8 cellular contexts compared by ENCODE assay signal in the genomic region with DNA sequence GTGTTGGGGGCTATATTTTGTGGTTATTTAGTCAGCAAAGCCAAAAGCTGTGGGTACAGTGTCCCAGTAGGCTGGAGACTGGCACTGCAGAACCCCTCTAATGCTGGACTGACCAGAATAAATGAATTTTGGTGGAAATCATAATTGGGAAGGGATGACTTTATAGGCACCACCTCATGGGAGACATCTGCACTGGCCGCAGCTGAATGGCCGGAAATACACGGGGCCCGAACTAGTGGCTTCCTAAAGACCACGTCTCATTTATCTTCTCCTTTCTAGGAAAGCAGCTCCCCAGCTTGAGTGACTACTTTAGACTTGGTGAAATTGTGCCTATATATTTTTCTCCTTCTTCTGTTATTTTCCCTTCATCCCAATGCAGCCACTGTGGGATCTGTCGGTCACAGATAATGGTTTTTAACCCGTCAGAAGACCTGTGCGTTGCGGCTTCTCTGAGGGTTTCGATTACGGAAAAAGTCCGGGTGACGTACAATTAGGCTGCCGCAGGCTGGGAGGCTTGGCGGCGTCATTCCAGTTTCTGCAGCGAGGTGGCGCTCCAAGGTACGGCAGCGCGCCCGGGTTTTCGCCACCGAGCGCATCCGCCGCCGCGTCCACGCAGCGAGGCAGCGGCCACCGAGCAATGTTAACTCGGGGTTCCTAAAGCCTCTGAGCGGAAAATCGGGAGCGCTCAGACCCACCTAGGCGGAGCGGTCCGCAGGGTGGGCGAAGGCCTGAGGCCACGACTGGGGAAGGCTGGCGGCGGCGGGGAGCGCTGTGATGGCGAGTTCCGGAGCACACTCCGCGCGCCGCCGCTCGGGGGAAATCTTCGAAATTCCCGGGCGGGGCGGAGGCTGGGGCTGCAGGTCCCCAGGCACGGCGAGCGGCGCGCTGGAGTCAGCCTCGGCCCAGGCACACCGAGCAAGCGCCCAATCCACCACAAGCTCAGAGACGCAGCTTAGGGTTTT. TPM values are rescaled to one million over a fixed set of nuclear protein-coding genes. Genes with fewer than 3 reads are reported as not detected.
A peak's percentile ranks its signal among the peaks of the same experiment; 100 is the strongest.
DNase-seq lines count a peak whose midpoint lies in the region; ATAC-seq and TF ChIP-seq lines count a peak whose summit lies in the region.

No MANE protein-coding gene starts in this region.

- peaks cover 65% of the 10 kb centered on the region for H3K27me3 Mint-ChIP-seq in activated naive CD4-positive, alpha-beta T cell treated with anti-CD3 and anti-CD28 coated beads for 36 hours (ENCODE audit: low read depth)
- H3K27me3 Mint-ChIP-seq in glutamatergic neuron (ENCODE audit: unreplicated experiment), result peaks cover 31% of the 10 kb centered on the region

- no peaks in the 10 kb centered on the region for H3K9me3 Mint-ChIP-seq in activated naive CD4-positive, alpha-beta T cell treated with anti-CD3 and anti-CD28 coated beads for 36 hours
- peaks cover 8% of the 10 kb centered on the region for H3K9me3 Mint-ChIP-seq in glutamatergic neuron (ENCODE audit: unreplicated experiment)

- H3K23ac ChIP-seq in IMR-90 (ENCODE audit: low read depth, low read length), result peak overlapping the region; percentile 11; the same call in 1 of the 2 replicates

- dilution Hi-C loops in IMR-90 (cut with HindIII; ENCODE audit: low sequenced_read_pairs, unreplicated experiment), result no loop called here

- BruUV-seq in IMR-90 (replicated peaks; lab: Mats Ljungman, UMichigan), result no TSS peak

- intact Hi-C loops in IMR-90 (cut with micrococcal nuclease), result loop anchor here (1.0 to 10.0 kb wide), 4 partner anchors 106 to 1938 kb away; no protein-coding TSS in a partner anchor
- intact Hi-C loops in activated naive CD4-positive, alpha-beta T cell treated with anti-CD3 and anti-CD28 coated beads for 36 hours (cut with micrococcal nuclease), result loop anchor here (1.0 to 10.0 kb wide), 5 partner anchors 26 to 1774 kb away; partner anchors contain the start of gene NR2F2

- H3K9me3 ChIP-seq in IMR-90 (ENCODE audit: control insufficient read depth, insufficient read depth, low read length), result no peaks in the 10 kb centered on the region
- no peaks in the 10 kb centered on the region for H3K9me3 ChIP-seq in SJSA1 (replicated peaks)
- no peaks in the 10 kb centered on the region for H3K9me3 ChIP-seq in parathyroid adenoma (ENCODE audit: control insufficient read depth, low read length)
- H3K9me3 ChIP-seq in upper lobe of left lung, result no peaks in the 10 kb centered on the region

- H3K9me1 ChIP-seq in IMR-90 (ENCODE audit: insufficient read depth, low read length), result no peaks in the 10 kb centered on the region

- CTCF ChIA-PET in IMR-90 (lab: Yijun Ruan, JAX), result interaction anchor here (0.5 to 1.5 kb wide), 6 partner anchors 16 to 1417 kb away, joined by 3 to 5 read pairs (median 3); no protein-coding TSS in a partner anchor
- CTCF ChIA-PET in activated naive CD4-positive, alpha-beta T cell treated with anti-CD3 and anti-CD28 coated beads for 36 hours (lab: Charles Lee), result interaction anchor here (0.6 to 1.1 kb wide), 6 partner anchors 35 to 1170 kb away, joined by 3 to 5 read pairs (median 3); no protein-coding TSS in a partner anchor

- ATAC-seq in GM21529 (IDR thresholded peaks at IDR 0.05; ENCODE audit: unreplicated experiment) (peak; percentile 83), IMR-90 (ENCODE audit: low read depth) (peak; percentile 62), upper lobe of left lung (ENCODE audit: low FRiP score in 2 of 2) (peak; percentile 69 to 88)

- H3K27me3 ChIP-seq in IMR-90 (ENCODE audit: control insufficient read depth, insufficient read depth, low read length) (no peaks in the 10 kb centered on the region), SJSA1 (replicated peaks) (no peaks in the 10 kb centered on the region), parathyroid adenoma (ENCODE audit: control insufficient read depth, insufficient read depth, low read length) (no peaks in the 10 kb centered on the region), upper lobe of left lung (peaks cover 0 to 30% (median 13%) of the 10 kb centered on the region in 4 donors)

- H3K4me2 ChIP-seq in IMR-90 (ENCODE audit: low read depth, low read length) (peak overlapping the region; percentile 85), parathyroid adenoma (ENCODE audit: low read length) (peak overlapping the region; percentile 81)

- TF ChIP-seq RAD21 in IMR-90 (IDR thresholded peaks at IDR 0.05; ENCODE audit: low read length), result peak; percentile 78

- peaks cover 19 to 60% of the 10 kb centered on the region in 2 experiments for H3K79me1 ChIP-seq in IMR-90 (ENCODE audit: low read depth in 1 of 2, low read length in 2 of 2)

- H3K27ac Mint-ChIP-seq in activated naive CD4-positive, alpha-beta T cell treated with anti-CD3 and anti-CD28 coated beads for 36 hours, result no peak overlapping the region
- no peak overlapping the region for H3K27ac Mint-ChIP-seq in glutamatergic neuron (ENCODE audit: unreplicated experiment)

- peak overlapping the region; percentile 62 for H3K9ac ChIP-seq in IMR-90 (ENCODE audit: low read depth, low read length)
- no peak overlapping the region for H3K9ac ChIP-seq in parathyroid adenoma

- peak overlapping the region; percentile 1; the same call in 1 of the 2 replicates for H2BK120ac ChIP-seq in IMR-90 (ENCODE audit: low read depth, low read length)

- H3K36me3 ChIP-seq in IMR-90 (ENCODE audit: control insufficient read depth, insufficient read depth, low read length) (peaks cover 7% of the 10 kb centered on the region; the same call in 1 of the 2 replicates), SJSA1 (peaks cover 3% of the 10 kb centered on the region; the same call in 1 of the 2 replicates), parathyroid adenoma (ENCODE audit: control insufficient read depth, insufficient read depth, low read length) (no peaks in the 10 kb centered on the region), upper lobe of left lung (no peaks in the 10 kb centered on the region)

- H2AFZ ChIP-seq in IMR-90 (replicated peaks; ENCODE audit: low read length, poor library complexity), result peak overlapping the region; percentile 92
- H2AFZ ChIP-seq in parathyroid adenoma, result peak overlapping the region; percentile 77

- in situ Hi-C loops in IMR-90 (cut with MboI; ENCODE audit: low sequenced_read_pairs), result no loop called here

- no peaks in the 10 kb centered on the region for H4K20me1 ChIP-seq in IMR-90 (ENCODE audit: insufficient read depth, low read length)

- TF ChIP-seq EP300 in upper lobe of left lung (IDR thresholded peaks at IDR 0.05), result no peak

- H3K4ac ChIP-seq in IMR-90 (ENCODE audit: low read depth, low read length), result peak overlapping the region; percentile 36; the same call in 1 of the 2 replicates

- H3K4me3 ChIP-seq in IMR-90 (ENCODE audit: insufficient read depth, low read depth, low read length), result peak overlapping the region; percentile 75
- peak overlapping the region; percentile 83 for H3K4me3 ChIP-seq in SJSA1
- peak overlapping the region; percentile 49 for H3K4me3 ChIP-seq in parathyroid adenoma (ENCODE audit: low read depth, low read length)
- H3K4me3 ChIP-seq in upper lobe of left lung, result peak overlapping the region; percentile 17 to 68 (median 56)

- H3K14ac ChIP-seq in IMR-90 (replicated peaks; ENCODE audit: low read depth, low read length), result no peak overlapping the region

- peak overlapping the region; percentile 43; the same call in 1 of the 2 replicates for H4K91ac ChIP-seq in IMR-90 (ENCODE audit: insufficient read depth, low read depth, low read length)

- 2% methylated on average over 23 of the region's 67 CpGs; no CpG with 5 or more reads in 1 of the 2 experiments for WGBS in IMR-90 (ENCODE audit: extremely low coverage in 2 of 2, insufficient read length in 1 of 2), 2 experiments
- WGBS in upper lobe of left lung, 2 donors, result 1 to 2% methylated on average over 24 to 64 of the region's 67 CpGs

- peak overlapping the region; percentile 65; the same call in 1 of the 2 replicates for H3K56ac ChIP-seq in IMR-90 (ENCODE audit: extremely low read depth, insufficient read depth, low read length)

- no peaks in the 10 kb centered on the region for H3K36me3 Mint-ChIP-seq in activated naive CD4-positive, alpha-beta T cell treated with anti-CD3 and anti-CD28 coated beads for 36 hours (ENCODE audit: low read depth)
- no peaks in the 10 kb centered on the region for H3K36me3 Mint-ChIP-seq in glutamatergic neuron (ENCODE audit: unreplicated experiment)

- POLR2A ChIA-PET in IMR-90 (lab: Charles Lee; ENCODE audit: unreplicated experiment), result no interaction called here

- peaks cover 19% of the 10 kb centered on the region for H3K79me2 ChIP-seq in parathyroid adenoma

- H3K18ac ChIP-seq in IMR-90 (ENCODE audit: low read depth, low read length), result no peak overlapping the region

- peaks cover 14% of the 10 kb centered on the region; the same call in 1 of the 2 replicates for H3K4me1 ChIP-seq in IMR-90 (ENCODE audit: control insufficient read depth, insufficient read depth, low read length)
- H3K4me1 ChIP-seq in SJSA1 (replicated peaks), result peaks cover 19% of the 10 kb centered on the region
- peaks cover 6% of the 10 kb centered on the region for H3K4me1 ChIP-seq in parathyroid adenoma
- peaks cover 16 to 56% (median 35%) of the 10 kb centered on the region in 4 donors for H3K4me1 ChIP-seq in upper lobe of left lung

- H4K8ac ChIP-seq in IMR-90 (ENCODE audit: low read depth in 2 of 2, low read length in 2 of 2), result peak overlapping the region; percentile 35 to 53; a peak in 2 of 4 replicates

- DNase-seq in ELF-1 (ENCODE audit: low read depth, low spot score) (peak; percentile 83), IMR-90 (peak; percentile 89), SJSA1 (ENCODE audit: low read depth in 1 of 2, low spot score in 2 of 2) (peak; percentile 82 to 93), glutamatergic neuron (peak; percentile 93), upper lobe of left lung (peak; percentile 68 to 94)
- DNase-seq in activated naive CD4-positive, alpha-beta T cell treated with anti-CD3 and anti-CD28 coated beads for 36 hours, result peak; percentile 82

- TF ChIP-seq CTCF in IMR-90 (conservative IDR thresholded peaks at IDR 0.05; ENCODE audit: low read depth, low read length) (peak; percentile 95), glutamatergic neuron (IDR thresholded peaks at IDR 0.05; ENCODE audit: partially characterized antibody, unreplicated experiment) (peak; percentile 99), parathyroid adenoma (IDR thresholded peaks at IDR 0.05) (peak; percentile 92), upper lobe of left lung (IDR thresholded peaks at IDR 0.05) (peak; percentile 93 to 98 (median 96))

- H2BK15ac ChIP-seq in IMR-90 (ENCODE audit: low read depth, low read length), result no peak overlapping the region

- peak overlapping the region; percentile 50 for H2BK5ac ChIP-seq in IMR-90 (ENCODE audit: low read depth, low read length, poor library complexity, severe bottlenecking)

- peaks cover 28% of the 10 kb centered on the region for H3K4me1 Mint-ChIP-seq in activated naive CD4-positive, alpha-beta T cell treated with anti-CD3 and anti-CD28 coated beads for 36 hours (ENCODE audit: low read depth)
- peaks cover 6% of the 10 kb centered on the region for H3K4me1 Mint-ChIP-seq in glutamatergic neuron (ENCODE audit: low read depth, unreplicated experiment)

- peak overlapping the region; percentile 75 for H3K4me3 Mint-ChIP-seq in activated naive CD4-positive, alpha-beta T cell treated with anti-CD3 and anti-CD28 coated beads for 36 hours
- peak overlapping the region; percentile 83 for H3K4me3 Mint-ChIP-seq in glutamatergic neuron (ENCODE audit: unreplicated experiment)

- no peak overlapping the region for H4K5ac ChIP-seq in IMR-90 (ENCODE audit: low read depth, low read length)

- TF ChIP-seq POLR2A in IMR-90 (IDR thresholded peaks at IDR 0.05; ENCODE audit: low read depth, low read length) (no peak), upper lobe of left lung (IDR thresholded peaks at IDR 0.05) (peak in 1 of 4 donors; percentile 18)

- H2BK20ac ChIP-seq in IMR-90 (ENCODE audit: low read depth, low read length), result no peak overlapping the region

- peak overlapping the region; percentile 68 for H2AK9ac ChIP-seq in IMR-90 (replicated peaks; ENCODE audit: low read depth, low read length, poor library complexity)

- H2AK5ac ChIP-seq in IMR-90 (ENCODE audit: low read depth, low read length), result no peak overlapping the region; the same call in 1 of the 2 replicates

- H3K27ac ChIP-seq in IMR-90 (ENCODE audit: insufficient read depth, low read length), result peak overlapping the region; percentile 70
- peak overlapping the region; percentile 54 for H3K27ac ChIP-seq in SJSA1
- H3K27ac ChIP-seq in parathyroid adenoma, result peak overlapping the region; percentile 96
- peak overlapping the region; percentile 12 to 77 (median 58) for H3K27ac ChIP-seq in upper lobe of left lung

RNA-seq across cellular contexts. Expression of gene NR2F2, which starts 26.3 kb away (rescaled TPM):
- total RNA-seq in IMR-90 (2012; rRNA removed) (20.3 and 28.1 TPM in 2 replicates), glutamatergic neuron (ENCODE audit: unreplicated experiment) (1.9 TPM), upper lobe of left lung (10 to 100 TPM; 10.8 to 64.7 (median 30.1) TPM)
- 161 and 185 TPM in 2 replicates for polyA plus RNA-seq in IMR-90 (2012; rRNA removed)
- polyA plus RNA-seq in IMR-90 (2012; cell fraction: cytosol; rRNA removed), result 113 and 142 TPM in 2 replicates
- 109 and 182 TPM in 2 replicates for polyA plus RNA-seq in IMR-90 (2012; cell fraction: nucleus; rRNA removed; ENCODE audit: low replicate concordance)
- 9.8 and 14.0 TPM in 2 replicates for total RNA-seq in SJSA1 (2014; rRNA removed; shearing (Covaris generic))
- not detected for total RNA-seq in activated naive CD4-positive, alpha-beta T cell treated with anti-CD3 and anti-CD28 coated beads for 36 hours

Comparison
In these comparisons a context has a peak if more than half of its experiments do, and no peak if none do; other contexts are left out.
1. Peak in every context shown above with its lines: DNase-seq, ATAC-seq, H3K4me3 ChIP-seq and H3K27ac ChIP-seq.